In genomic region chr1:47810964-47811650, GRCh38 we compare ENCODE assay signal across 18 cellular contexts.
DNase-seq lines count a peak whose midpoint lies in the region; ATAC-seq and TF ChIP-seq lines count a peak whose summit lies in the region.
"Had no signal": no experiment of that assay in that cellular context is flagged by ENCODE, and none has a peak within 500 bp of the region (broad histone marks: within the 10 kb centered on the region; RNA-seq: fewer than 3 reads in every experiment).

No MANE protein-coding gene starts in this region.

- peak; percentile 93 to 95 for DNase-seq in SJSA1 (ENCODE audit: low read depth in 1 of 2, low spot score in 2 of 2)
- no peak for DNase-seq in GM19238 (ENCODE audit: insufficient read length, low spot score)
- DNase-seq in colonic mucosa = no peak
- DNase-seq: ACHN; Calu3; CD4-positive, CD25-positive, alpha-beta regulatory T cell; DMS 273 treated with DMSO at 0.1 percent for 48 hours; HFFc6; IMR-90; KBM-7 had no signal

- H3K4me1 ChIP-seq in HEK293 (ENCODE audit: control insufficient read depth, insufficient read depth, low read length) (no peaks in the 10 kb centered on the region), SJSA1 (replicated peaks) (peaks cover 93% of the 10 kb centered on the region), colonic mucosa (no peaks in the 10 kb centered on the region)
- H3K4me1 ChIP-seq: HAP-1 had no signal

- H3K9me3 Mint-ChIP-seq in nephron = no peaks in the 10 kb centered on the region
- H3K9me3 Mint-ChIP-seq: GM23338 had no signal

- CTCF ChIA-PET in HEK293 (lab: Yijun Ruan, JAX) = no interaction called here

- TF ChIP-seq CTCF in HEK293 (tag by site-specific recombination; IDR thresholded peaks at IDR 0.05) (no peak), nephron (IDR thresholded peaks at IDR 0.05; ENCODE audit: unreplicated experiment in 3 of 3) (no peak), colonic mucosa (IDR thresholded peaks at IDR 0.05) (no peak)

- POLR2A ChIA-PET in HEK293 (lab: Yijun Ruan, JAX) = no interaction called here

- H3K36me3 ChIP-seq in HEK293 (ENCODE audit: control insufficient read depth in 2 of 2, insufficient read depth in 1 of 2, low read length in 2 of 2) (no peaks in the 10 kb centered on the region), SJSA1 (no peaks in the 10 kb centered on the region), colonic mucosa (no peaks in the 10 kb centered on the region)
- H3K36me3 ChIP-seq: BLaER1 treated with 17β-estradiol and CSF1 and Interleukin-3, amounts not matched to agents 10 nM and 100 nM; HAP-1 had no signal

- no peaks in the 10 kb centered on the region for H3K27me3 ChIP-seq in SJSA1 (replicated peaks)
- no peaks in the 10 kb centered on the region for H3K27me3 ChIP-seq in colonic mucosa
- H3K27me3 ChIP-seq: BLaER1 treated with 17β-estradiol and CSF1 and Interleukin-3, amounts not matched to agents 10 nM and 100 nM had no signal

- ATAC-seq in HG03159 (IDR thresholded peaks at IDR 0.05; ENCODE audit: unreplicated experiment) = no peak
- ATAC-seq in GM18511 (IDR thresholded peaks at IDR 0.05; ENCODE audit: unreplicated experiment) = no peak
- ATAC-seq: GM23338 had no signal

- peaks cover 74% of the 10 kb centered on the region for H3K4me1 Mint-ChIP-seq in nephron
- H3K4me1 Mint-ChIP-seq: CD4-positive, CD25-positive, alpha-beta regulatory T cell had no signal

- H3K27ac ChIP-seq in HEK293 (ENCODE audit: extremely low read depth, low read depth, low read length) = no peak overlapping the region
- peak overlapping the region; percentile 79 for H3K27ac ChIP-seq in SJSA1
- H3K27ac ChIP-seq in colonic mucosa = no peak overlapping the region
- H3K27ac ChIP-seq: BLaER1 treated with 17β-estradiol and CSF1 and Interleukin-3, amounts not matched to agents 10 nM and 100 nM; HL-60 had no signal

- H3K27me3 Mint-ChIP-seq in nephron (ENCODE audit: low read depth) = peaks cover 12% of the 10 kb centered on the region

- H3K4me3 ChIP-seq in HEK293 (ENCODE audit: low read depth, low read length) = no peak overlapping the region
- H3K4me3 ChIP-seq in SJSA1 = no peak overlapping the region
- no peak overlapping the region for H3K4me3 ChIP-seq in colonic mucosa
- H3K4me3 ChIP-seq: BLaER1 treated with 17β-estradiol and CSF1 and Interleukin-3, amounts not matched to agents 10 nM and 100 nM; GM23338; HAP-1 had no signal

- no peak overlapping the region for H3K4me3 Mint-ChIP-seq in nephron
- H3K4me3 Mint-ChIP-seq: CD4-positive, CD25-positive, alpha-beta regulatory T cell; GM23338; HFFc6 had no signal

- H3K9me3 ChIP-seq in HEK293 (ENCODE audit: control insufficient read depth, insufficient read depth, low read depth, low read length) (no peaks in the 10 kb centered on the region), SJSA1 (replicated peaks) (no peaks in the 10 kb centered on the region), colonic mucosa (no peaks in the 10 kb centered on the region)
- H3K9me3 ChIP-seq: BLaER1 treated with 17β-estradiol and CSF1 and Interleukin-3, amounts not matched to agents 10 nM and 100 nM; HAP-1 had no signal

- peaks cover 3% of the 10 kb centered on the region for H3K36me3 Mint-ChIP-seq in nephron (ENCODE audit: low read depth)
- H3K36me3 Mint-ChIP-seq: CD4-positive, CD25-positive, alpha-beta regulatory T cell had no signal

- H3K9ac ChIP-seq in colonic mucosa (ENCODE audit: low read depth in 2 of 2, low read length in 2 of 2) = no peak overlapping the region
- H3K9ac ChIP-seq: BLaER1 treated with 17β-estradiol and CSF1 and Interleukin-3, amounts not matched to agents 10 nM and 100 nM had no signal

- peak overlapping the region; percentile 12 to 75 (median 43) for H3K27ac Mint-ChIP-seq in nephron
- H3K27ac Mint-ChIP-seq: GM23338, HFFc6 had no signal

- intact Hi-C loops in colonic mucosa (cut with DNase I) = no loop called here

TF ChIP-seq in HEK293, 187 proteins besides CTCF, POLR2A, EP300 and RAD21:
- no peak for TF ChIP-seq TCF7L2 (IDR thresholded peaks at IDR 0.05; ENCODE audit: borderline replicate concordance, low read depth, low read length)
- TF ChIP-seq ZNF776 (tag by site-specific recombination; IDR thresholded peaks at IDR 0.05; ENCODE audit: borderline replicate concordance) = no peak
- no peak for TF ChIP-seq ZNF121 (tag by site-specific recombination; IDR thresholded peaks at IDR 0.05)
- TF ChIP-seq GLIS1 (tag by site-specific recombination; IDR thresholded peaks at IDR 0.05) = no peak
- TF ChIP-seq ZFHX2 (tag by site-specific recombination; conservative IDR thresholded peaks at IDR 0.05) = peak; percentile 89
- TF ChIP-seq ZIC2 (tag by site-specific recombination; IDR thresholded peaks at IDR 0.05) = peak; percentile 77
- TF ChIP-seq ZNF747 (tag by site-specific recombination; IDR thresholded peaks at IDR 0.05) = no peak
- TF ChIP-seq PRDM10 (tag by site-specific recombination; IDR thresholded peaks at IDR 0.05) = peak; percentile 63; the same call in 1 of the 2 replicates
- peak; percentile 90 for TF ChIP-seq EGR2 (tag by site-specific recombination; IDR thresholded peaks at IDR 0.05; ENCODE audit: low read depth)
- TF ChIP-seq TRIM28 (IDR thresholded peaks at IDR 0.05; ENCODE audit: borderline replicate concordance, low read length) = no peak
- no peak for TF ChIP-seq ZNF404 (tag by site-specific recombination; IDR thresholded peaks at IDR 0.05)

Comparison
In these comparisons a context has a peak if more than half of its experiments do, and no peak if none do; other contexts are left out.
1. DNase-seq: peak in SJSA1 (2 of 2); none in GM19238 (single experiment) and colonic mucosa (single experiment).